Comparison of ENCODE assay signal across 21 cellular contexts in the genomic region with DNA sequence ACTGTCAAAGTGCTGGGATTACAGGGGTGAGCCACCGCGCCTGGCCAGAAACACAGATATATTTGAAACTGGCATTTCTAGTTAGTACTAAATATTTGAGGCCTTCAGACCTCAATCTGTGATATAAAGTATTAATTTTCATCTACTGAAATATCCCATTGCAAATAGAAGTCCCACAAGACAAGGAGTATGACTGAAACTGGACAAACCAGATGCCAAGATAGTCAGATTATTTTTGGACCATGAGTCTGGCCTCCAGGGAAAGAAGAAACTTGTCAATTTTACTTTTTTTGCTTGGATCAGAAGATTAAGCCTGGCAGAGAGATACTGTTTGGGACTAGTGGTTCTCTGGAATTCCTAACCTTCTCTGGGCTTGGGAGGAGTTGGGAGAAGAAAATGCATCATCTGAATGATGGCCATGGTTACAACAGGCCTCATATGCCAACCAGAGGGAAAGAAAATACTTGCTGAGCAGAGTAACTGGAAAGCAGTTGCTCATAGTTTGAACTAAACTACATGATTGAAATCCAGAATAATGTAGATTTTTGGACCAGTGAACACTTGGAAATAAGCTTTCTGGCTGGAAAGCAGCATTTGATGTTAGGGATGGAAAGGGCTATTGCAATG. TPM values are rescaled to one million over a fixed set of nuclear protein-coding genes. Genes with fewer than 3 reads are reported as not detected.
"Had no signal": no experiment of that assay in that cellular context is flagged by ENCODE, and none has a peak within 500 bp of the region (broad histone marks: within the 10 kb centered on the region; RNA-seq: fewer than 3 reads in every experiment).

No MANE protein-coding gene starts in this region.

- DNase-seq: activated B cell treated with CpG ODN at 0.5 μM for 24 hours; activated CD4-positive, alpha-beta memory T cell treated with anti-CD3 and anti-CD28 coated beads for 36 hours; activated CD4-positive, alpha-beta T cell treated with anti-CD3 and anti-CD28 coated beads for 48 hours; activated naive CD4-positive, alpha-beta T cell treated with Interleukin-2 at 50 U/mL for 16 hours; activated naive CD8-positive, alpha-beta T cell treated with anti-CD3 and anti-CD28 coated beads, Interleukin-2, amount 10 ng/mL, durations not matched to agents 7 days and 5 days; activated T-cell treated with anti-CD3 and anti-CD28 coated beads, Interleukin-2, amount 50 U/mL, for 48 hours; amniotic stem cell; cerebellar nuclear complex; cortex of kidney; endodermal cell; esophagus squamous epithelium; foreskin keratinocyte; immature natural killer cell; nephron progenitor cell; occipital lobe; stimulated activated CD4-positive, alpha-beta T cell treated with anti-CD3 and anti-CD28 coated beads, Interleukin-12 subunit alpha, Interleukin-12 subunit beta, amount 100 ng/mL, for 4 hours; stimulated activated CD4-positive, alpha-beta T cell treated with anti-CD3 and anti-CD28 coated beads, Interleukin-4, amount 100 ng/mL, for 4 hours; stimulated activated naive CD8-positive, alpha-beta T cell treated with anti-CD3 and anti-CD28 coated beads, Interleukin-15, Interleukin-2, amounts not matched to agents 100 U/mL and 50 U/mL, for 24 hours; SW 1271; T-helper 17 cell had no signal

- H3K9me3 ChIP-seq: esophagus squamous epithelium had no signal

- H3K27me3 ChIP-seq: foreskin keratinocyte had no signal

- H3K4me3 ChIP-seq: esophagus squamous epithelium, tibial nerve had no signal

- ATAC-seq: foreskin keratinocyte; stimulated activated naive CD8-positive, alpha-beta T cell treated with anti-CD3 and anti-CD28 coated beads, Interleukin-15, Interleukin-2, amounts not matched to agents 100 U/mL and 50 U/mL, for 24 hours; T-helper 17 cell had no signal

- H3K27ac ChIP-seq: esophagus squamous epithelium, foreskin keratinocyte, tibial nerve had no signal

- H3K36me3 ChIP-seq: esophagus squamous epithelium, tibial nerve had no signal

RNA-seq across cellular contexts. Expression of gene SMOC1, which starts 2.9 kb away (rescaled TPM):
- total RNA-seq: activated B cell treated with CpG ODN at 0.5 μM for 24 hours; activated CD4-positive, alpha-beta memory T cell treated with anti-CD3 and anti-CD28 coated beads for 36 hours; activated naive CD8-positive, alpha-beta T cell treated with anti-CD3 and anti-CD28 coated beads, Interleukin-2, amount 10 ng/mL, durations not matched to agents 7 days and 5 days; endodermal cell; T-helper 17 cell had no signal
- polyA plus RNA-seq: immature natural killer cell had no signal
